Comparison of ENCODE assay signal across 17 cellular contexts in genomic region chr13:19764237-19764636, GRCh38. TPM values are rescaled to one million over a fixed set of nuclear protein-coding genes. Genes with fewer than 3 reads are reported as not detected.
DNase-seq lines count a peak whose midpoint lies in the region; ATAC-seq and TF ChIP-seq lines count a peak whose summit lies in the region.
"Had no signal": no experiment of that assay in that cellular context is flagged by ENCODE, and none has a peak within 500 bp of the region (broad histone marks: within the 10 kb centered on the region; RNA-seq: fewer than 3 reads in every experiment).

No MANE protein-coding gene starts in this region.

- H3K4me2 ChIP-seq in GM23338: no peak overlapping the region

- peaks cover 100% of the 10 kb centered on the region for H3K79me2 ChIP-seq in GM23338 (replicated peaks; ENCODE audit: insufficient read depth)

- peaks cover 79% of the 10 kb centered on the region for H3K36me3 Mint-ChIP-seq in GM23338 (ENCODE audit: low read depth)
- H3K36me3 Mint-ChIP-seq in activated naive CD8-positive, alpha-beta T cell treated with anti-CD3 and anti-CD28 coated beads, Interleukin-2, amount 10 ng/mL, durations not matched to agents 7 days and 5 days: peaks cover 48% of the 10 kb centered on the region
- peaks cover 10% of the 10 kb centered on the region for H3K36me3 Mint-ChIP-seq in progenitor cell of endocrine pancreas (ENCODE audit: insufficient read depth)

- H3K27me3 Mint-ChIP-seq in GM23338 (ENCODE audit: insufficient read depth, low read depth, poor library complexity) (peaks cover 10% of the 10 kb centered on the region), progenitor cell of endocrine pancreas (no peaks in the 10 kb centered on the region)
- no peaks in the 10 kb centered on the region for H3K27me3 Mint-ChIP-seq in activated naive CD8-positive, alpha-beta T cell treated with anti-CD3 and anti-CD28 coated beads, Interleukin-2, amount 10 ng/mL, durations not matched to agents 7 days and 5 days

- POLR2A ChIA-PET in activated naive CD8-positive, alpha-beta T cell treated with anti-CD3 and anti-CD28 coated beads, Interleukin-2, amount 10 ng/mL, durations not matched to agents 7 days and 5 days (lab: Charles Lee): interaction anchor here (0.6 to 0.7 kb wide), 2 partner anchors 8 to 50 kb away, joined by 3 to 6 read pairs; no protein-coding TSS in a partner anchor

- H3K9me3 Mint-ChIP-seq in GM23338: no peaks in the 10 kb centered on the region
- no peaks in the 10 kb centered on the region for H3K9me3 Mint-ChIP-seq in activated naive CD8-positive, alpha-beta T cell treated with anti-CD3 and anti-CD28 coated beads, Interleukin-2, amount 10 ng/mL, durations not matched to agents 7 days and 5 days
- H3K9me3 Mint-ChIP-seq in progenitor cell of endocrine pancreas (ENCODE audit: low read depth): no peaks in the 10 kb centered on the region
- H3K9me3 Mint-ChIP-seq: CD8-positive, alpha-beta T cell had no signal

- H3K4me1 ChIP-seq in GM23338 (ENCODE audit: insufficient read depth): no peaks in the 10 kb centered on the region

- no peak for TF ChIP-seq CTCF in GM23338 (conservative IDR thresholded peaks at IDR 0.05; ENCODE audit: low read depth in 2 of 2)
- TF ChIP-seq CTCF in progenitor cell of endocrine pancreas (IDR thresholded peaks at IDR 0.05; ENCODE audit: unreplicated experiment): no peak

- no peak overlapping the region for H2AFZ ChIP-seq in GM23338

- H3K27me3 ChIP-seq in GM23338 (ENCODE audit: insufficient read depth): no peaks in the 10 kb centered on the region

- H4K20me1 ChIP-seq in GM23338 (replicated peaks; ENCODE audit: insufficient read depth): peaks cover 86% of the 10 kb centered on the region

- no peak for DNase-seq in activated CD4-positive, CD25-positive, alpha-beta regulatory T cell (lab: John Stamatoyannopoulos, UW)
- DNase-seq in GM23338 (ENCODE audit: low spot score): no peak
- no peak for DNase-seq in activated naive CD8-positive, alpha-beta T cell treated with anti-CD3 and anti-CD28 coated beads, Interleukin-2, amount 10 ng/mL, durations not matched to agents 7 days and 5 days
- no peak for DNase-seq in progenitor cell of endocrine pancreas (ENCODE audit: low spot score, unreplicated experiment)
- no peak for DNase-seq in NCI-H1092 (lab: John Stamatoyannopoulos, UW)
- no peak for DNase-seq in NCI-H526 treated with DMSO at 0.1 percent for 48 hours (lab: John Stamatoyannopoulos, UW)
- DNase-seq: CD8-positive, alpha-beta T cell; DND-41; NCI-H1048; NCI-H1694 treated with DMSO at 0.1 percent for 48 hours; NCI-H2107; NCI-H69; OCI-M1 had no signal

- H3K4me3 Mint-ChIP-seq in GM23338 (no peak overlapping the region), progenitor cell of endocrine pancreas (ENCODE audit: low read depth) (no peak overlapping the region)
- no peak overlapping the region for H3K4me3 Mint-ChIP-seq in activated naive CD8-positive, alpha-beta T cell treated with anti-CD3 and anti-CD28 coated beads, Interleukin-2, amount 10 ng/mL, durations not matched to agents 7 days and 5 days
- H3K4me3 Mint-ChIP-seq: CD8-positive, alpha-beta T cell had no signal

- no peak overlapping the region for H3K27ac Mint-ChIP-seq in GM23338
- no peak overlapping the region for H3K27ac Mint-ChIP-seq in activated naive CD8-positive, alpha-beta T cell treated with anti-CD3 and anti-CD28 coated beads, Interleukin-2, amount 10 ng/mL, durations not matched to agents 7 days and 5 days
- H3K27ac Mint-ChIP-seq in progenitor cell of endocrine pancreas: peak overlapping the region; percentile 45
- H3K27ac Mint-ChIP-seq: CD8-positive, alpha-beta T cell had no signal

- no peaks in the 10 kb centered on the region for H3K9me2 ChIP-seq in GM23338 (ENCODE audit: insufficient read depth)

- H3F3A ChIP-seq in GM23338 (replicated peaks; ENCODE audit: low read depth): no peaks in the 10 kb centered on the region

- peaks cover 12% of the 10 kb centered on the region for H3K36me3 ChIP-seq in GM23338 (ENCODE audit: insufficient read depth)

- H3K27ac ChIP-seq in GM23338 (ENCODE audit: low read depth): 0 out of 2 replicates have a peak overlapping the region, but pooled peaks have one; percentile 18
- H3K27ac ChIP-seq: RWPE1 had no signal

- H3K4me1 Mint-ChIP-seq in GM23338: peaks cover 4% of the 10 kb centered on the region
- H3K4me1 Mint-ChIP-seq in activated naive CD8-positive, alpha-beta T cell treated with anti-CD3 and anti-CD28 coated beads, Interleukin-2, amount 10 ng/mL, durations not matched to agents 7 days and 5 days: peaks cover 32% of the 10 kb centered on the region
- H3K4me1 Mint-ChIP-seq in progenitor cell of endocrine pancreas (ENCODE audit: low read depth): peaks cover 9% of the 10 kb centered on the region

- no peak overlapping the region for H3K4me3 ChIP-seq in GM23338
- H3K4me3 ChIP-seq: HAP-1 had no signal

- peak; percentile 13 to 52 for ATAC-seq in activated CD4-positive, CD25-positive, alpha-beta regulatory T cell treated with anti-CD3 and anti-CD28 coated beads, Interleukin-2, amount 50 U/mL, for 24 hours
- no peak for ATAC-seq in GM23338
- ATAC-seq in activated naive CD8-positive, alpha-beta T cell treated with anti-CD3 and anti-CD28 coated beads, Interleukin-2, amount 10 ng/mL, durations not matched to agents 7 days and 5 days (ENCODE audit: low read depth): peak; percentile 39
- no peak for ATAC-seq in HG03521 (IDR thresholded peaks at IDR 0.05; ENCODE audit: unreplicated experiment)
- ATAC-seq: CD8-positive, alpha-beta T cell had no signal

TF ChIP-seq in GM23338, 12 proteins besides CTCF, POLR2A, EP300 and RAD21:
- no peak for TF ChIP-seq EZH2 (IDR thresholded peaks at IDR 0.05; ENCODE audit: low read depth, unreplicated experiment)
- TF ChIP-seq ZNF331 (CRISPR knock-in tag; IDR thresholded peaks at IDR 0.05; ENCODE audit: low read depth): no peak

RNA-seq across cellular contexts. Expression of gene PSPC1, which starts 18.5 kb away (rescaled TPM):
- 71.6 and 80.2 TPM in 2 replicates for total RNA-seq in GM23338 (2014; rRNA removed; shearing (Covaris generic))
- 38.2 and 38.3 TPM in 2 replicates for polyA plus RNA-seq in GM23338 (2016; fragmentation: Nextera tagmentation; extraction: Ambion mirVana)
- total RNA-seq in activated naive CD8-positive, alpha-beta T cell treated with anti-CD3 and anti-CD28 coated beads, Interleukin-2, amount 10 ng/mL, durations not matched to agents 7 days and 5 days: 10 to 100 TPM; 75.6 to 80.3 TPM
- total RNA-seq in progenitor cell of endocrine pancreas: 92.3 and 94.1 TPM in 2 replicates

Comparison
In these comparisons a context has a peak if more than half of its experiments do, and no peak if none do; other contexts are left out.
1. ATAC-seq: peak in activated CD4-positive, CD25-positive, alpha-beta regulatory T cell treated with anti-CD3 and anti-CD28 coated beads, Interleukin-2, amount 50 U/mL, for 24 hours (2 of 2) and activated naive CD8-positive, alpha-beta T cell treated with anti-CD3 and anti-CD28 coated beads, Interleukin-2, amount 10 ng/mL, durations not matched to agents 7 days and 5 days (single experiment); none in GM23338 (single experiment) and HG03521 (single experiment).